25 cellular contexts compared by ENCODE assay signal in genomic region chr3:51063074-51063473, GRCh38.
"Had no signal": no experiment of that assay in that cellular context is flagged by ENCODE, and none has a peak within 500 bp of the region (broad histone marks: within the 10 kb centered on the region; RNA-seq: fewer than 3 reads in every experiment).

No MANE protein-coding gene starts in this region.

- ATAC-seq: activated CD8-positive, alpha-beta memory T cell treated with anti-CD3 and anti-CD28 coated beads, Interleukin-2, amount 10 ng/mL, durations not matched to agents 7 days and 5 days; activated CD8-positive, alpha-beta T cell treated with anti-CD3 and anti-CD28 coated beads for 36 hours; activated naive CD8-positive, alpha-beta T cell treated with anti-CD3 and anti-CD28 coated beads, Interleukin-2, amount 50 U/mL, for 24 hours; heart right ventricle; left colon; lower lobe of right lung; upper lobe of right lung had no signal

- H3K27ac Mint-ChIP-seq: activated CD4-positive, alpha-beta T cell treated with anti-CD3 and anti-CD28 coated beads, Interleukin-2, amount 10 ng/mL, durations not matched to agents 7 days and 5 days; activated CD8-positive, alpha-beta memory T cell treated with anti-CD3 and anti-CD28 coated beads, Interleukin-2, amount 10 ng/mL, durations not matched to agents 7 days and 5 days; activated CD8-positive, alpha-beta T cell treated with anti-CD3 and anti-CD28 coated beads for 36 hours; activated naive CD8-positive, alpha-beta T cell treated with anti-CD3 and anti-CD28 coated beads, Interleukin-2, amount 50 U/mL, for 24 hours; endodermal cell; naive B cell; T-helper 2 cell treated with Interferon-gamma antibody and Interleukin-4, amounts not matched to agents 5 μg/mL and 100 μg/mL, for 36 hours had no signal

- H3K27ac ChIP-seq: coronary artery, epithelial cell of prostate, heart right ventricle, lower lobe of right lung, parathyroid adenoma, upper lobe of right lung, VCaP had no signal

- H3K9me3 Mint-ChIP-seq: activated CD4-positive, alpha-beta T cell treated with anti-CD3 and anti-CD28 coated beads, Interleukin-2, amount 10 ng/mL, durations not matched to agents 7 days and 5 days; activated CD8-positive, alpha-beta T cell treated with anti-CD3 and anti-CD28 coated beads for 36 hours; activated naive CD8-positive, alpha-beta T cell treated with anti-CD3 and anti-CD28 coated beads, Interleukin-2, amount 50 U/mL, for 24 hours; T-helper 2 cell treated with Interferon-gamma antibody and Interleukin-4, amounts not matched to agents 5 μg/mL and 100 μg/mL, for 36 hours had no signal

- H3K27me3 Mint-ChIP-seq: activated CD8-positive, alpha-beta memory T cell treated with anti-CD3 and anti-CD28 coated beads, Interleukin-2, amount 10 ng/mL, durations not matched to agents 7 days and 5 days; activated naive CD8-positive, alpha-beta T cell treated with anti-CD3 and anti-CD28 coated beads, Interleukin-2, amount 50 U/mL, for 24 hours had no signal

- H3K27me3 ChIP-seq: heart right ventricle, sigmoid colon, upper lobe of right lung had no signal

- H3K36me3 Mint-ChIP-seq: activated CD8-positive, alpha-beta memory T cell treated with anti-CD3 and anti-CD28 coated beads, Interleukin-2, amount 10 ng/mL, durations not matched to agents 7 days and 5 days; naive B cell had no signal

- H3K79me2 ChIP-seq: parathyroid adenoma had no signal

- H3K36me3 ChIP-seq: heart right ventricle, lower lobe of right lung, sigmoid colon, upper lobe of right lung had no signal

- H3K9me3 ChIP-seq: lower lobe of right lung, sigmoid colon, upper lobe of right lung had no signal

- H3K4me1 Mint-ChIP-seq: activated CD4-positive, alpha-beta T cell treated with anti-CD3 and anti-CD28 coated beads, Interleukin-2, amount 10 ng/mL, durations not matched to agents 7 days and 5 days; activated CD8-positive, alpha-beta memory T cell treated with anti-CD3 and anti-CD28 coated beads, Interleukin-2, amount 10 ng/mL, durations not matched to agents 7 days and 5 days; activated naive CD8-positive, alpha-beta T cell treated with anti-CD3 and anti-CD28 coated beads, Interleukin-2, amount 50 U/mL, for 24 hours; naive B cell had no signal

- H2AFZ ChIP-seq: parathyroid adenoma had no signal

- H3K4me3 Mint-ChIP-seq: activated CD4-positive, alpha-beta T cell treated with anti-CD3 and anti-CD28 coated beads, Interleukin-2, amount 10 ng/mL, durations not matched to agents 7 days and 5 days; activated CD8-positive, alpha-beta memory T cell treated with anti-CD3 and anti-CD28 coated beads, Interleukin-2, amount 10 ng/mL, durations not matched to agents 7 days and 5 days; activated CD8-positive, alpha-beta T cell treated with anti-CD3 and anti-CD28 coated beads for 36 hours; activated naive CD8-positive, alpha-beta T cell treated with anti-CD3 and anti-CD28 coated beads, Interleukin-2, amount 50 U/mL, for 24 hours; endodermal cell; naive B cell; T-helper 2 cell treated with Interferon-gamma antibody and Interleukin-4, amounts not matched to agents 5 μg/mL and 100 μg/mL, for 36 hours had no signal

- DNase-seq: activated CD4-positive, alpha-beta T cell treated with anti-CD3 and anti-CD28 coated beads, Interleukin-2, amount 10 ng/mL, durations not matched to agents 7 days and 5 days; activated CD4-positive, CD25-positive, alpha-beta regulatory T cell treated with anti-CD3 and anti-CD28 coated beads, Interleukin-2, amount 50 U/mL, for 72 hours; activated CD8-positive, alpha-beta memory T cell treated with anti-CD3 and anti-CD28 coated beads, Interleukin-2, amount 10 ng/mL, durations not matched to agents 7 days and 5 days; activated CD8-positive, alpha-beta T cell treated with anti-CD3 and anti-CD28 coated beads for 36 hours; activated effector memory CD4-positive, alpha-beta T cell treated with anti-CD3 and anti-CD28 coated beads, Interleukin-2, amount 50 U/mL, for 16 hours; activated naive CD4-positive, alpha-beta T cell treated with anti-CD3 and anti-CD28 coated beads, Interleukin-2, amount 50 U/mL, for 16 hours; activated naive CD8-positive, alpha-beta T cell treated with anti-CD3 and anti-CD28 coated beads, Interleukin-2, amount 50 U/mL, for 24 hours; activated T-cell treated with anti-CD3 and anti-CD28 coated beads for 4 hours; cerebellar nuclear complex; endodermal cell; heart right ventricle; left colon; lower lobe of right lung; mesendoderm; naive B cell; nucleus accumbens; sigmoid colon; stimulated activated CD4-positive, alpha-beta T cell treated with anti-CD3 and anti-CD28 coated beads, Interleukin-4, amount 100 ng/mL, for 1 hour; stimulated activated naive CD4-positive, alpha-beta T cell treated with Interleukin-2 at 50 U/mL for 16 hours; upper lobe of right lung had no signal

- H3K4me1 ChIP-seq: heart right ventricle, lower lobe of right lung, parathyroid adenoma, upper lobe of right lung had no signal

- H3K4me3 ChIP-seq: coronary artery, heart right ventricle, lower lobe of right lung, sigmoid colon, upper lobe of right lung had no signal
